In the genomic region with DNA sequence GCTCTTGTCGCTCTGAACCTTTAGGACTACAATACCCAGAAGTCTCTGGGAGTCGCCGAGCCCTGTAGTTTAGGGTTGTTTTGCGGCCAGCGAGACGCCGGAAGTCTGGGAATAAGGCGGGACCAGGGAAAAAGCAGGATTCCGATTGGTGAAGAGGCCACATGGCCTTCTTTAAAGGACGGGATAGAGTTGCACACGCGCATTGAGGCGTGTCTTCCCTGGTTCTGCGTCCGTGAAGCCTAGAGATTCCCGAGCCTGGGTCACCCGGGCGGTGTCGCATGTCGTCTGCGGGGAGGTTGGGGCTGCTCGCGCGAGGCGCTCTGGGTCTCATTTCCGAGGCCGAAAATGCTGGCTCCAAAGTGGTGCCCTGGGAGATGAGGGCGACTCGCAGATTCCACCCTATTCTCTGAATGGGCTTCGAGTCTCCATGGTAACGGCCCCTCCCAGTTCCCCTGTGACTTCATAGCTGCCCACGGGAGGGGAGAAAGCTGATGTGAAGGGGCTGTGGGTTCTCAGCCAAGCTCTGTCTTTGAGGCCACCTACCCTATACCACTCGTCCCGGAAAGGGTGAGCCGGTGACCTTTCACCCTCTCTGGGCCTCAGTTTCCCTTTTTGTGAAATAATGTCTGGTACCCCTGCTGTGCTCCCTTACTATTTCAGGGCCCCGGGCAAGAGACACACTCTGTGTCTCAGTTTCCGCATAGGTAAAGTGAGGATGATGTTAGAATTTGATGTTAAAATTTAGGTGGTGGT, we compare ENCODE assay signal across 8 cellular contexts. TPM values are rescaled to one million over a fixed set of nuclear protein-coding genes. Genes with fewer than 3 reads are reported as not detected.
DNase-seq lines count a peak whose midpoint lies in the region; ATAC-seq, FAIRE-seq and TF ChIP-seq lines count a peak whose summit lies in the region.

No MANE protein-coding gene starts in this region.

- H3K27ac ChIP-seq in keratinocyte (ENCODE audit: control insufficient read depth, insufficient read depth, low read length) = peak overlapping the region; percentile 88

- H3K9ac ChIP-seq in keratinocyte (ENCODE audit: control insufficient read depth, extremely low read depth, insufficient read depth, low read length) = peak overlapping the region; percentile 86

- H3K4me2 ChIP-seq in keratinocyte (ENCODE audit: control insufficient read depth, extremely low read depth, insufficient read depth, low read depth, low read length) = peak overlapping the region; percentile 98

- peak overlapping the region; percentile 97 for H2AFZ ChIP-seq in keratinocyte (ENCODE audit: control insufficient read depth, low read length)

- no peak for TF ChIP-seq CTCF in keratinocyte (optimal IDR thresholded peaks at IDR 0.05 in 1 of 3, IDR thresholded peaks at IDR 0.05 in 1 of 3, conservative IDR thresholded peaks at IDR 0.05 in 1 of 3; ENCODE audit: extremely low read depth in 1 of 3, insufficient read depth in 2 of 3, low read length in 3 of 3)

- dilution Hi-C loops in keratinocyte (cut with MboI; ENCODE audit: extremely low pct_ligation_motif_present, low sequenced_read_pairs) = no loop called here

- no peaks in the 10 kb centered on the region for H4K20me1 ChIP-seq in keratinocyte (ENCODE audit: control insufficient read depth, extremely low read depth, insufficient read depth, low read length)

- DNase-seq in AML-193 (lab: John Stamatoyannopoulos, UW) (peak; percentile 93 to 95), NCI-H460 (ENCODE audit: extremely low read depth, low read depth) (peak; percentile 96), cerebellum (ENCODE audit: low spot score) (peak; percentile 96), keratinocyte (ENCODE audit: low read depth, low spot score) (peak; percentile 86)
- peak; percentile 84 for DNase-seq in activated CD4-positive, alpha-beta T cell treated with anti-CD3 and anti-CD28 coated beads for 1 hour
- peak; percentile 83 to 87 (median 84) for DNase-seq in stimulated activated CD4-positive, alpha-beta T cell treated with anti-CD3 and anti-CD28 coated beads, Interleukin-12 subunit alpha, Interleukin-12 subunit beta, amount 100 ng/mL, for 48 hours (ENCODE audit: low read depth in 2 of 3, low spot score in 1 of 3)

- no peaks in the 10 kb centered on the region for H3K27me3 ChIP-seq in keratinocyte (ENCODE audit: control insufficient read depth, extremely low read depth, insufficient read depth, low read length)

- peak; percentile 84 for ATAC-seq in HG03432 (IDR thresholded peaks at IDR 0.05; ENCODE audit: unreplicated experiment)

- H3K9me3 ChIP-seq in keratinocyte (ENCODE audit: control insufficient read depth, low read depth, low read length) = no peaks in the 10 kb centered on the region

- TF ChIP-seq POLR2A in GM19099 (IDR thresholded peaks at IDR 0.05; ENCODE audit: extremely low read depth, insufficient read length, low read depth) = peak; percentile 41

- H3K4me1 ChIP-seq in keratinocyte (ENCODE audit: control insufficient read depth, extremely low read depth, insufficient read depth, low read length) = peaks cover 18% of the 10 kb centered on the region

- H3K4me3 ChIP-seq in keratinocyte (ENCODE audit: control insufficient read depth in 2 of 3, extremely low read depth in 1 of 3, insufficient read depth in 2 of 3, low read depth in 1 of 3, low read length in 3 of 3) = peak overlapping the region; percentile 65 to 80 (median 74)

- no peaks in the 10 kb centered on the region for H3K9me1 ChIP-seq in keratinocyte (ENCODE audit: control insufficient read depth, extremely low read depth, insufficient read depth, low read length)

- FAIRE-seq in keratinocyte (lab: Jason Lieb, UNC) = peak; percentile 88

- peaks cover 0 to 7% of the 10 kb centered on the region in 2 experiments for H3K36me3 ChIP-seq in keratinocyte (ENCODE audit: control insufficient read depth in 2 of 2, extremely low read depth in 1 of 2, insufficient read depth in 2 of 2, low read length in 2 of 2)

- H3K79me2 ChIP-seq in keratinocyte (ENCODE audit: control insufficient read depth, insufficient read depth, low read length) = peaks cover 8% of the 10 kb centered on the region

RNA-seq across cellular contexts. Expression of gene ZSCAN5A, which starts 0.6 kb away (rescaled TPM):
- 5.5 and 6.5 TPM in 2 replicates for total RNA-seq in NCI-H460 (2014; rRNA removed; shearing (Covaris generic))
- polyA plus RNA-seq in NCI-H460 (2014; cell fraction: nucleus; rRNA removed) = 3.3 and 5.5 TPM in 2 replicates
- total RNA-seq in cerebellum = 13.3 TPM
- polyA plus RNA-seq in keratinocyte = 5.7 to 9.4 TPM (median 6.1 TPM) in 3 replicates
- 3.0 TPM for polyA plus RNA-seq in keratinocyte (2011; ENCODE audit: low read depth)
- 5.3 and 5.6 TPM in 2 replicates for polyA plus RNA-seq in keratinocyte (2011; cell fraction: cytosol; rRNA removed)
- polyA plus RNA-seq in keratinocyte (2011; cell fraction: nucleus; rRNA removed) = 5.9 and 6.9 TPM in 2 replicates
- 5.6 and 5.8 TPM in 2 replicates for polyA plus RNA-seq in keratinocyte (2012; ENCODE audit: low replicate concordance)
- polyA minus RNA-seq in keratinocyte = 9.3 to 20.1 TPM (median 19.4 TPM) in 3 replicates
- polyA minus RNA-seq in keratinocyte (2011; cell fraction: cytosol; rRNA and poly(A)+ RNA removed) = 2.3 TPM
- 7.1 and 13.2 TPM in 2 replicates for polyA minus RNA-seq in keratinocyte (2011; cell fraction: nucleus; rRNA and poly(A)+ RNA removed)

RNA-seq across cellular contexts. Expression of gene EDDM13, which starts 42.7 kb away (rescaled TPM):
- total RNA-seq in NCI-H460 (2014; rRNA removed; shearing (Covaris generic)) = not detected in 2 replicates
- not detected in 2 replicates for polyA plus RNA-seq in NCI-H460 (2014; cell fraction: nucleus; rRNA removed)
- not detected for total RNA-seq in cerebellum
- 3.0 to 7.4 TPM (median 6.1 TPM) in 3 replicates for polyA plus RNA-seq in keratinocyte
- polyA plus RNA-seq in keratinocyte (2011; ENCODE audit: low read depth) = 1.8 TPM
- 2.0 and 3.8 TPM in 2 replicates for polyA plus RNA-seq in keratinocyte (2011; cell fraction: cytosol; rRNA removed)
- polyA plus RNA-seq in keratinocyte (2011; cell fraction: nucleus; rRNA removed) = 10.8 and 15.5 TPM in 2 replicates
- polyA plus RNA-seq in keratinocyte (2012; ENCODE audit: low replicate concordance) = 2.2 and 5.1 TPM in 2 replicates
- 1.5 to 7.5 TPM (median 1.8 TPM) in 3 replicates for polyA minus RNA-seq in keratinocyte
- not detected for polyA minus RNA-seq in keratinocyte (2011; cell fraction: cytosol; rRNA and poly(A)+ RNA removed)
- polyA minus RNA-seq in keratinocyte (2011; cell fraction: nucleus; rRNA and poly(A)+ RNA removed) = not detected in 2 replicates

Comparison
In these comparisons a context has a peak if more than half of its experiments do, and no peak if none do; other contexts are left out.
1. Peak in every context shown above with its lines: DNase-seq, ATAC-seq, H3K4me3 ChIP-seq and H3K27ac ChIP-seq.